9 cellular contexts compared by ENCODE assay signal in the genomic region with DNA sequence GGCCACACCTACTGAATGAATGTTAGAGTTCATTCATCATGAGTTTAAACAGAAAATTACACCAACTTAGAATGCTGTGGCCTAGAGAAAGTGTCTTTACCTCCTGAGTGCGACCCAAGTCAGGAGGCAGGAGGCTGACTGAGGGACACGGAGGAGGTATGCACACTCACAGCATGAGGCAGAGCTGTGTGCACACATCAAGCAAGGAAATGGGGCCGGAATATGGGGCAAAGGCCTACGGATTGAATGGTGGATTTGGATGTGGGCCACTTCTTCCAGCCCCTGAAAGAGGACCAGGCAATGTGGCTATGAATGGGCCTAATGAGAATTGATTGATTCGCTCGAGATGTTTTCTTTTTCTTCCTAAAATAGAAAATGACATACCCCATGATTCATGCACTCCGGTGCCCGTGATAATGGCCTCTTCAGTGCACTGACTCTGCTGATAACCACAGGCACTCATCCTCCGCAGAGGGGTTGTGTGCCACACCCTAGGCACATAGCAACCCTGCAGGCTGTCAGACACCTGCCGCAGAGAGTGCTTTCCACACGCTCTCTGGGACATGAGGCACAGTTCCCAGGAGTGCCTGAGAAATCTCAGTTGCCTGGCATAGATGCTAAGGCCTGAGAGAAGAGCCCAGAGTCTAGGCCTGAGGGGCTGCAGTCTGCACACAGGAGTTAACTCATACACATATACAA.
DNase-seq lines count a peak whose midpoint lies in the region; TF ChIP-seq lines count a peak whose summit lies in the region.
"Had no signal": no experiment of that assay in that cellular context is flagged by ENCODE, and none has a peak within 500 bp of the region (broad histone marks: within the 10 kb centered on the region; RNA-seq: fewer than 3 reads in every experiment).

No MANE protein-coding gene starts in this region.

- DNase-seq in EH (ENCODE audit: low read depth): peak; percentile 46
- DNase-seq in NCI-H2227 treated with DMSO at 0.1 percent for 48 hours (lab: John Stamatoyannopoulos, UW): peak; percentile 56
- DNase-seq in dorsolateral prefrontal cortex: peak in 6 of 10 donors; percentile 30 to 54 (median 41)
- DNase-seq in stimulated activated CD4-positive, alpha-beta T cell treated with anti-CD3 and anti-CD28 coated beads, Interleukin-4, amount 100 ng/mL, for 4 hours: no peak
- DNase-seq in NCI-H524 treated with DMSO at 0.1 percent for 48 hours (lab: John Stamatoyannopoulos, UW): no peak
- DNase-seq in cerebellar nuclear complex (lab: John Stamatoyannopoulos, UW): no peak
- DNase-seq in 8988T: no peak
- DNase-seq: activated naive CD8-positive, alpha-beta T cell treated with anti-CD3 and anti-CD28 coated beads for 36 hours had no signal

- H3K4me1 ChIP-seq in neutrophil (ENCODE audit: control insufficient read depth in 1 of 2, insufficient read depth in 1 of 2, low read depth in 1 of 2, low read length in 1 of 2): peaks cover 22 to 32% of the 10 kb centered on the region in 2 experiments

- no peaks in the 10 kb centered on the region for H3K36me3 ChIP-seq in neutrophil

- intact Hi-C loops in dorsolateral prefrontal cortex (cut with DNase I): loop anchor here in 1 of 2 donors (2.0 kb wide), 1 partner anchor 43 kb away; no protein-coding TSS in a partner anchor

- TF ChIP-seq CTCF in dorsolateral prefrontal cortex (IDR thresholded peaks at IDR 0.05 in 54 of 56, conservative IDR thresholded peaks at IDR 0.05 in 2 of 56; ENCODE audit: low read depth in 1 of 56, partially characterized antibody in 56 of 56): no peak
- no peak for TF ChIP-seq CTCF in neutrophil (IDR thresholded peaks at IDR 0.05)

- H3K27me3 ChIP-seq in dorsolateral prefrontal cortex (no peaks in the 10 kb centered on the region), neutrophil (no peaks in the 10 kb centered on the region)

- H3K9me3 ChIP-seq in neutrophil: no peaks in the 10 kb centered on the region

- H3K27ac ChIP-seq in dorsolateral prefrontal cortex: peak overlapping the region in 55 of 59 donors; percentile 8 to 86 (median 71)
- peak overlapping the region; percentile 94 for H3K27ac ChIP-seq in neutrophil

- H3K4me3 ChIP-seq in dorsolateral prefrontal cortex (peak overlapping the region in 1 of 59 donors; percentile 12), neutrophil (ENCODE audit: low read depth in 1 of 2, low read length in 1 of 2) (no peak overlapping the region)

Comparison
In these comparisons a context has a peak if more than half of its experiments do, and no peak if none do; other contexts are left out.
1. DNase-seq: peak in EH (single experiment), NCI-H2227 treated with DMSO at 0.1 percent for 48 hours (single experiment) and dorsolateral prefrontal cortex (6 of 10); none in stimulated activated CD4-positive, alpha-beta T cell treated with anti-CD3 and anti-CD28 coated beads, Interleukin-4, amount 100 ng/mL, for 4 hours (0 of 2), NCI-H524 treated with DMSO at 0.1 percent for 48 hours (single experiment), cerebellar nuclear complex (0 of 2) and 8988T (single experiment).